In genomic region chr6:145897552-145897951, GRCh38 we compare ENCODE assay signal across 20 cellular contexts.
"Had no signal": no experiment of that assay in that cellular context is flagged by ENCODE, and none has a peak within 500 bp of the region (broad histone marks: within the 10 kb centered on the region; RNA-seq: fewer than 3 reads in every experiment).

No MANE protein-coding gene starts in this region.

- H3K27me3 ChIP-seq: colonic mucosa, esophagus muscularis mucosa, foreskin keratinocyte, gastrocnemius medialis, heart right ventricle, left lung had no signal

- H3K27ac ChIP-seq: colonic mucosa, esophagus muscularis mucosa, foreskin keratinocyte, heart right ventricle, left lung, lower lobe of right lung had no signal

- H3K4me1 ChIP-seq: colonic mucosa, foreskin keratinocyte, left lung, lower lobe of right lung had no signal

- DNase-seq: colonic mucosa; cortex of kidney; effector CD8-positive, alpha-beta T cell; effector memory CD8-positive, alpha-beta T cell; endodermal cell; foreskin keratinocyte; gastrocnemius medialis; glutamatergic neuron; head of caudate nucleus; heart right ventricle; hippocampal formation; left cardiac atrium; left lung; left ventricle myocardium superior; lower lobe of right lung; mesenchymal stem cell; mucosa of descending colon; naive B cell; naive thymus-derived CD8-positive, alpha-beta T cell had no signal

- H3K9me3 ChIP-seq: colonic mucosa had no signal

- H3K36me3 ChIP-seq: colonic mucosa had no signal

- H3K4me3 ChIP-seq: colonic mucosa, esophagus muscularis mucosa, gastrocnemius medialis, heart right ventricle, left lung, lower lobe of right lung, mucosa of descending colon had no signal
